In the genomic region with DNA sequence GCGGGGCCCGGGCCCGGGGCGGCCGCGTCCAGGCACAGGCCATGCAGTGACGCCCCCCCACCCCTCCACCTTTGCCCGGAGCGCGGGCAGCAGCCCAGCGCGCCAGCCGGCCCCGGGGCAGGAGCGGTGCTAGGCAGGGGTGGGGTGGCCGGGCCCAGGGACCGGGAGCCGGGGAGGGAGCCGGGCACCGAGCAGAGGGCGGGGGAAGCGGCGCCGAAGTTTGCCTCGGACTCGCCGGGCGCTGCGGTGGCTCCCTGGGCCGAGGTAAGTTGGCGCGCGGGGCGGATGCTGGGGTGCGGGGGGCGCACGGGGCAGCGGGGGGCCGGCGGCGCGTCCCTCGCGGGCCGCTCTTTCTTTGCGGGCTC, we compare ENCODE assay signal across 8 cellular contexts. TPM values are rescaled to one million over a fixed set of nuclear protein-coding genes. Genes with fewer than 3 reads are reported as not detected.
A peak's percentile ranks its signal among the peaks of the same experiment; 100 is the strongest.
DNase-seq lines count a peak whose midpoint lies in the region; ATAC-seq and TF ChIP-seq lines count a peak whose summit lies in the region.

No MANE protein-coding gene starts in this region.

- POLR2A ChIA-PET in SK-N-SH (lab: Yijun Ruan, JAX) = no interaction called here

- no peak for TF ChIP-seq CTCF in SK-N-SH (IDR thresholded peaks at IDR 0.05)
- TF ChIP-seq CTCF in body of pancreas (IDR thresholded peaks at IDR 0.05) = no peak
- no peak for TF ChIP-seq CTCF in liver (IDR thresholded peaks at IDR 0.05; ENCODE audit: low read depth, low read length, missing input control)
- no peak for TF ChIP-seq CTCF in vagina (IDR thresholded peaks at IDR 0.05)

- DNase-seq in SK-N-SH (peak; percentile 81), body of pancreas (no peak), vagina (ENCODE audit: extremely low spot score in 2 of 2) (no peak), superior temporal gyrus (ENCODE audit: extremely low spot score) (no peak)
- DNase-seq in stimulated activated CD4-positive, alpha-beta T cell treated with anti-CD3 and anti-CD28 coated beads, Interleukin-12 subunit alpha, Interleukin-12 subunit beta, amount 100 ng/mL, for 4 hours = no peak

- TF ChIP-seq RAD21 in SK-N-SH (IDR thresholded peaks at IDR 0.05; ENCODE audit: low read length) (no peak), liver (IDR thresholded peaks at IDR 0.05) (no peak)

- ATAC-seq in SK-N-SH treated with all-trans-retinoic acid at 6 μM for 48 hours (no peak), HG02973 (IDR thresholded peaks at IDR 0.05; ENCODE audit: unreplicated experiment) (peak; percentile 30), body of pancreas (peak; percentile 55)

- peaks cover 46% of the 10 kb centered on the region for H3K79me2 ChIP-seq in SK-N-SH (ENCODE audit: insufficient read depth)

- H3F3A ChIP-seq in SK-N-SH (replicated peaks; ENCODE audit: insufficient read depth) = peaks cover 14% of the 10 kb centered on the region

- peaks cover 5% of the 10 kb centered on the region; the same call in 1 of the 2 replicates for H4K20me1 ChIP-seq in SK-N-SH (ENCODE audit: insufficient read depth)

- H3K9ac ChIP-seq in SK-N-SH (peak overlapping the region; percentile 85), liver (ENCODE audit: low read depth in 1 of 2, low read length in 2 of 2) (peak overlapping the region in 1 of 2 donors; percentile 37)

- CTCF ChIA-PET in SK-N-SH (lab: Yijun Ruan, JAX) = interaction anchor here (1.3 to 1.9 kb wide), 2 partner anchors 217 to 262 kb away, joined by 4 to 5 read pairs; no protein-coding TSS in a partner anchor

- H3K4me1 ChIP-seq in SK-N-SH (ENCODE audit: control insufficient read depth in 1 of 2, insufficient read depth in 2 of 2, low read depth in 1 of 2, low read length in 1 of 2) (peaks cover 19 to 24% of the 10 kb centered on the region in 2 experiments; a peak in 3 of 4 replicates), body of pancreas (peaks cover 30% of the 10 kb centered on the region), liver (ENCODE audit: control insufficient read depth in 4 of 4, insufficient read depth in 4 of 4, low read length in 3 of 4) (peaks cover 2 to 27% (median 13%) of the 10 kb centered on the region in 4 donors), vagina (peaks cover 44% of the 10 kb centered on the region)

- H3K9me2 ChIP-seq in SK-N-SH = no peaks in the 10 kb centered on the region

- H3K4me2 ChIP-seq in SK-N-SH = no peak overlapping the region; the same call in 1 of the 2 replicates

- TF ChIP-seq POLR2A in body of pancreas (IDR thresholded peaks at IDR 0.05) (no peak), vagina (IDR thresholded peaks at IDR 0.05) (no peak)

- H3K9me3 ChIP-seq in SK-N-SH = no peaks in the 10 kb centered on the region
- no peaks in the 10 kb centered on the region for H3K9me3 ChIP-seq in body of pancreas
- H3K9me3 ChIP-seq in liver (ENCODE audit: control insufficient read depth in 4 of 4, low read length in 3 of 4) = no peaks in the 10 kb centered on the region
- H3K9me3 ChIP-seq in vagina = no peaks in the 10 kb centered on the region

- WGBS in SK-N-SH (ENCODE audit: low lambda C conversion rate) = 3% methylated on average over 23 of the region's 46 CpGs
- 0 to 1% methylated on average over 10 to 44 of the region's 46 CpGs for WGBS in body of pancreas, 2 donors
- under 1% methylated on average over 46 of the region's 46 CpGs for WGBS in liver

- H2AFZ ChIP-seq in SK-N-SH (ENCODE audit: low read depth) = no peak overlapping the region

- peak overlapping the region; percentile 66 to 85 for H3K4me3 ChIP-seq in SK-N-SH (ENCODE audit: low read depth in 2 of 2, low read length in 1 of 2)
- peak overlapping the region; percentile 30 to 35 for H3K4me3 ChIP-seq in body of pancreas
- peak overlapping the region in 2 of 3 donors; percentile 65 to 96 for H3K4me3 ChIP-seq in liver (ENCODE audit: low read depth in 1 of 3, low read length in 3 of 3)
- H3K4me3 ChIP-seq in vagina = peak overlapping the region; percentile 72 to 98

- H3K27me3 ChIP-seq in SK-N-SH (ENCODE audit: insufficient read depth) = no peaks in the 10 kb centered on the region
- H3K27me3 ChIP-seq in body of pancreas = no peaks in the 10 kb centered on the region
- H3K27me3 ChIP-seq in liver (ENCODE audit: control insufficient read depth in 4 of 4, insufficient read depth in 4 of 4, low read length in 3 of 4) = no peaks in the 10 kb centered on the region
- H3K27me3 ChIP-seq in vagina = no peaks in the 10 kb centered on the region

- H3K36me3 ChIP-seq in SK-N-SH (replicated peaks in 1 of 2; ENCODE audit: control insufficient read depth in 1 of 2, insufficient read depth in 2 of 2, low read length in 1 of 2) (peaks cover 4 to 7% of the 10 kb centered on the region in 2 experiments), body of pancreas (replicated peaks in 1 of 2; ENCODE audit: insufficient read depth in 1 of 2, low read depth in 2 of 2) (no peaks in the 10 kb centered on the region), liver (ENCODE audit: control insufficient read depth in 4 of 4, insufficient read depth in 3 of 4, low read depth in 1 of 4, low read length in 3 of 4) (no peaks in the 10 kb centered on the region), vagina (no peaks in the 10 kb centered on the region)

- H3K27ac ChIP-seq in SK-N-SH (ENCODE audit: low read depth in 2 of 2, low read length in 1 of 2) (peak overlapping the region; percentile 58 to 95), body of pancreas (peak overlapping the region; percentile 79 to 97 (median 95)), liver (ENCODE audit: low read depth in 1 of 2, low read length in 2 of 2) (peak overlapping the region; percentile 93 to 94), vagina (peak overlapping the region; percentile 93)

- intact Hi-C loops in body of pancreas (cut with DNase I) = no loop called here
- intact Hi-C loops in vagina (cut with DNase I) = loop anchor here (10.0 kb wide), 4 partner anchors 140 to 300 kb away; partner anchors contain the start of gene PARVA

- TF ChIP-seq EP300 in SK-N-SH (IDR thresholded peaks at IDR 0.05; ENCODE audit: borderline replicate concordance in 1 of 2, low read depth in 1 of 2, low read length in 1 of 2) = no peak

TF ChIP-seq in SK-N-SH, 30 proteins besides CTCF, POLR2A, EP300 and RAD21 (continues in another document):
- TF ChIP-seq EZH2phosphoT487 (IDR thresholded peaks at IDR 0.05; ENCODE audit: borderline replicate concordance, low read depth) (no peak), MAX (IDR thresholded peaks at IDR 0.05; ENCODE audit: low read depth) (no peak), MEF2A (IDR thresholded peaks at IDR 0.05; ENCODE audit: borderline replicate concordance, low read depth) (no peak), GATA2 (CRISPR knock-in tag; IDR thresholded peaks at IDR 0.05) (no peak), RXRA (IDR thresholded peaks at IDR 0.05; ENCODE audit: borderline replicate concordance, low read depth) (no peak), POLR2AphosphoS5 (IDR thresholded peaks at IDR 0.05; ENCODE audit: low read depth, low read length) (no peak)

TF ChIP-seq in SK-N-SH treated with all-trans-retinoic acid at 6 μM for 48 hours, 23 proteins besides CTCF, POLR2A, EP300 and RAD21 (continues in another document):
- no peak for TF ChIP-seq GLIS3 (CRISPR knock-in tag; IDR thresholded peaks at IDR 0.05)
- TF ChIP-seq ISL1 (CRISPR knock-in tag; IDR thresholded peaks at IDR 0.05) = no peak
- TF ChIP-seq, protein P1, sequence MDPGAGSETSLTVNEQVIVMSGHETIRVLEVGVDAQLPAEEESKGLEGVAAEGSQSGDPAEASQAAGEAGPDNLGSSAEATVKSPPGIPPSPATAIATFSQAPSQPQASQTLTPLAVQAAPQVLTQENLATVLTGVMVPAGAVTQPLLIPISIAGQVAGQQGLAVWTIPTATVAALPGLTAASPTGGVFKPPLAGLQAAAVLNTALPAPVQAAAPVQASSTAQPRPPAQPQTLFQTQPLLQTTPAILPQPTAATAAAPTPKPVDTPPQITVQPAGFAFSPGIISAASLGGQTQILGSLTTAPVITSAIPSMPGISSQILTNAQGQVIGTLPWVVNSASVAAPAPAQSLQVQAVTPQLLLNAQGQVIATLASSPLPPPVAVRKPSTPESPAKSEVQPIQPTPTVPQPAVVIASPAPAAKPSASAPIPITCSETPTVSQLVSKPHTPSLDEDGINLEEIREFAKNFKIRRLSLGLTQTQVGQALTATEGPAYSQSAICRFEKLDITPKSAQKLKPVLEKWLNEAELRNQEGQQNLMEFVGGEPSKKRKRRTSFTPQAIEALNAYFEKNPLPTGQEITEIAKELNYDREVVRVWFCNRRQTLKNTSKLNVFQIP (CRISPR knock-in tag; IDR thresholded peaks at IDR 0.05; ENCODE audit: borderline replicate concordance, low read depth) = no peak

TF ChIP-seq in liver, 16 proteins besides CTCF, POLR2A, EP300 and RAD21 (continues in another document):
- TF ChIP-seq HNF4G (IDR thresholded peaks at IDR 0.05) = no peak
- no peak for TF ChIP-seq GABPA (IDR thresholded peaks at IDR 0.05 in 1 of 2, conservative IDR thresholded peaks at IDR 0.05 in 1 of 2)
- TF ChIP-seq, protein P2, sequence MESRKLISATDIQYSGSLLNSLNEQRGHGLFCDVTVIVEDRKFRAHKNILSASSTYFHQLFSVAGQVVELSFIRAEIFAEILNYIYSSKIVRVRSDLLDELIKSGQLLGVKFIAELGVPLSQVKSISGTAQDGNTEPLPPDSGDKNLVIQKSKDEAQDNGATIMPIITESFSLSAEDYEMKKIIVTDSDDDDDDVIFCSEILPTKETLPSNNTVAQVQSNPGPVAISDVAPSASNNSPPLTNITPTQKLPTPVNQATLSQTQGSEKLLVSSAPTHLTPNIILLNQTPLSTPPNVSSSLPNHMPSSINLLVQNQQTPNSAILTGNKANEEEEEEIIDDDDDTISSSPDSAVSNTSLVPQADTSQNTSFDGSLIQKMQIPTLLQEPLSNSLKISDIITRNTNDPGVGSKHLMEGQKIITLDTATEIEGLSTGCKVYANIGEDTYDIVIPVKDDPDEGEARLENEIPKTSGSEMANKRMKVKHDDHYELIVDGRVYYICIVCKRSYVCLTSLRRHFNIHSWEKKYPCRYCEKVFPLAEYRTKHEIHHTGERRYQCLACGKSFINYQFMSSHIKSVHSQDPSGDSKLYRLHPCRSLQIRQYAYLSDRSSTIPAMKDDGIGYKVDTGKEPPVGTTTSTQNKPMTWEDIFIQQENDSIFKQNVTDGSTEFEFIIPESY (IDR thresholded peaks at IDR 0.05) = no peak
- no peak for TF ChIP-seq FOXA1 (IDR thresholded peaks at IDR 0.05)
- TF ChIP-seq JUND (IDR thresholded peaks at IDR 0.05) = no peak
- TF ChIP-seq MAX (IDR thresholded peaks at IDR 0.05) = no peak
- TF ChIP-seq NR2F2 (IDR thresholded peaks at IDR 0.05) = no peak

RNA-seq across cellular contexts. Expression of gene TEAD1, which starts 0.3 kb away (rescaled TPM):
- polyA plus RNA-seq in SK-N-SH (2012; rRNA removed) (31.2 and 37.8 TPM in 2 replicates), liver (10 to 100 TPM; 10.7 TPM)
- polyA plus RNA-seq in SK-N-SH (2012; cell fraction: cytosol; rRNA removed) = 31.8 and 33.9 TPM in 2 replicates
- 48.4 and 89.7 TPM in 2 replicates for polyA plus RNA-seq in SK-N-SH (2012; cell fraction: nucleus; rRNA removed)
- total RNA-seq in body of pancreas (10 to 100 TPM; 36.9 to 55.0 TPM), liver (10 to 100 TPM in 1 of 2 donors, 1 to 10 TPM in 1; 9.1 to 38.4 TPM), vagina (50.3 TPM)

Comparison
In these comparisons a context has a peak if more than half of its experiments do, and no peak if none do; other contexts are left out.
1. H3K4me3 ChIP-seq: peak in every context shown above with its lines; median percentile 85 in vagina; 80 in liver; 76 in SK-N-SH; 32 in body of pancreas.